ENCODE assay signal across 31 cellular contexts in genomic region chr5:80479713-80480112, GRCh38. TPM values are rescaled to one million over a fixed set of nuclear protein-coding genes. Genes with fewer than 3 reads are reported as not detected.
"Had no signal": no experiment of that assay in that cellular context is flagged by ENCODE, and none has a peak within 500 bp of the region (broad histone marks: within the 10 kb centered on the region; RNA-seq: fewer than 3 reads in every experiment).

No MANE protein-coding gene starts in this region.

- H3K4me1 Mint-ChIP-seq: activated naive CD4-positive, alpha-beta T cell treated with anti-CD3 and anti-CD28 coated beads, Interleukin-2, amount 50 U/mL, for 24 hours had no signal

- H3K27ac ChIP-seq: ascending aorta, VCaP had no signal

- H3K4me3 ChIP-seq: ascending aorta had no signal

- H3K9me3 Mint-ChIP-seq: activated T-helper 17 cell treated with anti-CD3 and anti-CD28 coated beads, Interleukin-2, amount 50 U/mL, for 72 hours had no signal

- H3K4me1 ChIP-seq: ascending aorta had no signal

- ATAC-seq: activated CD8-positive, alpha-beta T cell treated with anti-CD3 and anti-CD28 coated beads for 36 hours; activated T-cell treated with anti-CD3 and anti-CD28 coated beads, Interleukin-2, amount 50 U/mL, for 72 hours; activated T-helper 17 cell treated with anti-CD3 and anti-CD28 coated beads, Interleukin-2, amount 50 U/mL, for 72 hours; Panc1 had no signal

- H3K4me3 Mint-ChIP-seq: activated CD8-positive, alpha-beta T cell treated with anti-CD3 and anti-CD28 coated beads for 36 hours; activated naive CD4-positive, alpha-beta T cell treated with anti-CD3 and anti-CD28 coated beads, Interleukin-2, amount 50 U/mL, for 24 hours; activated naive CD8-positive, alpha-beta T cell treated with anti-CD3 and anti-CD28 coated beads, Interleukin-2, amount 10 ng/mL, durations not matched to agents 7 days and 5 days; activated T-cell treated with anti-CD3 and anti-CD28 coated beads, Interleukin-2, amount 50 U/mL, for 72 hours; activated T-helper 17 cell treated with anti-CD3 and anti-CD28 coated beads, Interleukin-2, amount 50 U/mL, for 72 hours had no signal

- DNase-seq: activated CD4-positive, alpha-beta T cell treated with anti-CD3 and anti-CD28 coated beads for 1 hour; activated CD4-positive, alpha-beta T cell treated with anti-CD3 and anti-CD28 coated beads for 48 hours; activated CD4-positive, CD25-positive, alpha-beta regulatory T cell; activated CD8-positive, alpha-beta T cell treated with anti-CD3 and anti-CD28 coated beads for 36 hours; activated effector memory CD4-positive, alpha-beta T cell treated with anti-CD3 and anti-CD28 coated beads, Interleukin-2, amount 50 U/mL, for 16 hours; activated naive CD4-positive, alpha-beta T cell treated with Interleukin-2 at 50 U/mL for 16 hours; activated naive CD8-positive, alpha-beta T cell treated with anti-CD3 and anti-CD28 coated beads, Interleukin-2, amount 10 ng/mL, durations not matched to agents 7 days and 5 days; activated T-cell treated with anti-CD3 and anti-CD28 coated beads, Interleukin-2, amount 50 U/mL, for 1 hour; activated T-cell treated with anti-CD3 and anti-CD28 coated beads, Interleukin-2, amount 50 U/mL, for 72 hours; amygdala; central memory CD4-positive, alpha-beta T cell; Karpas-422; KBM-7; NCI-H1105; NCI-H1417 treated with DMSO at 0.1 percent for 48 hours; NCI-H187 treated with DMSO at 0.1 percent for 48 hours; NCI-H2081; NCI-H226; NCI-H446 treated with DMSO at 0.1 percent for 48 hours; NCI-H524; NCI-H69; Right ventricle myocardium superior; SW 1271; T-helper 1 cell; T-helper 2 cell; T-helper 9 cell had no signal

- H3K27me3 ChIP-seq: ascending aorta had no signal

- H3K27me3 Mint-ChIP-seq: activated CD8-positive, alpha-beta T cell treated with anti-CD3 and anti-CD28 coated beads for 36 hours; activated naive CD4-positive, alpha-beta T cell treated with anti-CD3 and anti-CD28 coated beads, Interleukin-2, amount 50 U/mL, for 24 hours; activated T-helper 17 cell treated with anti-CD3 and anti-CD28 coated beads, Interleukin-2, amount 50 U/mL, for 72 hours had no signal

- H3K27ac Mint-ChIP-seq: activated CD8-positive, alpha-beta T cell treated with anti-CD3 and anti-CD28 coated beads for 36 hours; activated naive CD4-positive, alpha-beta T cell treated with anti-CD3 and anti-CD28 coated beads, Interleukin-2, amount 50 U/mL, for 24 hours; activated naive CD8-positive, alpha-beta T cell treated with anti-CD3 and anti-CD28 coated beads, Interleukin-2, amount 10 ng/mL, durations not matched to agents 7 days and 5 days; activated T-cell treated with anti-CD3 and anti-CD28 coated beads, Interleukin-2, amount 50 U/mL, for 72 hours; activated T-helper 17 cell treated with anti-CD3 and anti-CD28 coated beads, Interleukin-2, amount 50 U/mL, for 72 hours had no signal

RNA-seq across cellular contexts. Expression of gene FAM151B, which starts 8.2 kb away (rescaled TPM):
- total RNA-seq: ascending aorta had no signal
